Comparison of ENCODE assay signal across 16 cellular contexts in the genomic region with DNA sequence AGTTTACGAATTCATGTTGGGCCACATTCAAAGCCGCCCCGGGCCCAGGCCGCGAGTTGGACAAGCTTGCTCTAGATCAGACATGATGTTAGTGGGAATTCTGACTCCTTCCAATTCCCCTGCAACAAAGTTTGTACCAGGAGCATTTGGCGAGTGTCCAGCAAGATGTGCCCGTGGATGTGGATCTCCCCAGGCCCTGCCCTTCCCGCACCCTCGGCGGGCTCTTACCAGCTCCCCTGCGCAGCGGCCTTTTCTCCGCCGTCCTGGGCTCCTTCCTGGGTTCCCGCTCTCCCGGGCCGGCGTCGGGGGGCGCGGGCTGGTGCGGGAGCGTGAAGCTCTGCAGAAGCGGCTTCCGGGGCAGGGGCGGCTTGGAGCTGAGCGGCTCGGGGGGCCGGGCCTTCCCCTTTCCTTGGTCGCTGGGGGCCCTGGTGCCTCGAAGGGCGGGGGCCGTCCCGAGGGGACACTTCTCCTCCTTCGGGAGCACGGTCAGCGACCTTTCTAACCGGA.
A peak's percentile ranks its signal among the peaks of the same experiment; 100 is the strongest.
DNase-seq lines count a peak whose midpoint lies in the region; ATAC-seq and TF ChIP-seq lines count a peak whose summit lies in the region.
"Had no signal": no experiment of that assay in that cellular context is flagged by ENCODE, and none has a peak within 500 bp of the region (broad histone marks: within the 10 kb centered on the region; RNA-seq: fewer than 3 reads in every experiment).

No MANE protein-coding gene starts in this region.

- H3K4me1 Mint-ChIP-seq in neural progenitor cell = peaks cover 8% of the 10 kb centered on the region

- TF ChIP-seq POLR2A in GM18505 (IDR thresholded peaks at IDR 0.05; ENCODE audit: borderline replicate concordance, extremely low read depth, insufficient read depth, insufficient read length) = no peak

- peak overlapping the region; percentile 70 for H3K4me3 ChIP-seq in left ventricle myocardium inferior
- peak overlapping the region; percentile 40 to 61 for H3K4me3 ChIP-seq in right atrium auricular region
- H3K4me3 ChIP-seq in neural progenitor cell = no peak overlapping the region
- H3K4me3 ChIP-seq: mucosa of descending colon, PC-9 had no signal

- ATAC-seq in Right ventricle myocardium inferior (no peak), HG03457 (IDR thresholded peaks at IDR 0.05; ENCODE audit: unreplicated experiment) (no peak), GM18505 (IDR thresholded peaks at IDR 0.05; ENCODE audit: unreplicated experiment) (no peak)
- ATAC-seq: HCT116 had no signal

- peaks cover 18% of the 10 kb centered on the region for H3K27me3 Mint-ChIP-seq in neural progenitor cell (ENCODE audit: insufficient read depth, low read depth)

- H3K36me3 ChIP-seq in left ventricle myocardium inferior (no peaks in the 10 kb centered on the region), right atrium auricular region (no peaks in the 10 kb centered on the region), neural progenitor cell (no peaks in the 10 kb centered on the region)

- intact Hi-C loops in left ventricle myocardium inferior (cut with micrococcal nuclease) (no loop called here), Right ventricle myocardium inferior (cut with DNase I) (loop anchor here (2.0 to 5.0 kb wide), 3 partner anchors 49 to 89 kb away; a partner anchor contains a TSS)

- H3K9me3 ChIP-seq in left ventricle myocardium inferior (replicated peaks) (no peaks in the 10 kb centered on the region), right atrium auricular region (no peaks in the 10 kb centered on the region), neural progenitor cell (ENCODE audit: low read depth) (no peaks in the 10 kb centered on the region)
- H3K9me3 ChIP-seq: mucosa of descending colon had no signal

- TF ChIP-seq CTCF in left ventricle myocardium inferior (IDR thresholded peaks at IDR 0.05; ENCODE audit: borderline replicate concordance) = no peak
- no peak for TF ChIP-seq CTCF in right atrium auricular region (IDR thresholded peaks at IDR 0.05)
- TF ChIP-seq CTCF in neural progenitor cell (IDR thresholded peaks at IDR 0.05) = no peak

- H2AFZ ChIP-seq in neural progenitor cell (replicated peaks) = no peak overlapping the region
- H2AFZ ChIP-seq: PC-9 had no signal

- no peaks in the 10 kb centered on the region for H4K20me1 ChIP-seq in neural progenitor cell (ENCODE audit: low read depth)

- no peaks in the 10 kb centered on the region for H3F3A ChIP-seq in neural progenitor cell (ENCODE audit: low read depth)

- peaks cover 3% of the 10 kb centered on the region for H3K9me3 Mint-ChIP-seq in neural progenitor cell
- H3K9me3 Mint-ChIP-seq: effector memory CD8-positive, alpha-beta T cell had no signal

- peaks cover 2% of the 10 kb centered on the region for H3K36me3 Mint-ChIP-seq in neural progenitor cell

- H3K4me1 ChIP-seq in left ventricle myocardium inferior = peaks cover 70% of the 10 kb centered on the region
- peaks cover 0 to 40% of the 10 kb centered on the region in 2 donors for H3K4me1 ChIP-seq in right atrium auricular region
- H3K4me1 ChIP-seq in neural progenitor cell = no peaks in the 10 kb centered on the region

- no peak overlapping the region for H3K27ac Mint-ChIP-seq in neural progenitor cell
- H3K27ac Mint-ChIP-seq: brain had no signal

- H3K4me3 Mint-ChIP-seq in neural progenitor cell = peak overlapping the region; percentile 35
- H3K4me3 Mint-ChIP-seq: effector memory CD8-positive, alpha-beta T cell had no signal

- H3K27me3 ChIP-seq in left ventricle myocardium inferior (ENCODE audit: low read depth) (peaks cover 19% of the 10 kb centered on the region), right atrium auricular region (no peaks in the 10 kb centered on the region), neural progenitor cell (peaks cover 62% of the 10 kb centered on the region)

- no peak overlapping the region for H3K9ac ChIP-seq in neural progenitor cell

- H3K27ac ChIP-seq in left ventricle myocardium inferior (replicated peaks) (peak overlapping the region; percentile 95), right atrium auricular region (peak overlapping the region; percentile 89 to 91), neural progenitor cell (no peak overlapping the region)
- H3K27ac ChIP-seq: PC-9 had no signal

- H3K4me2 ChIP-seq in neural progenitor cell = no peak overlapping the region
- H3K4me2 ChIP-seq: PC-9 had no signal

- no peaks in the 10 kb centered on the region for H3K79me2 ChIP-seq in neural progenitor cell (ENCODE audit: low read depth)

- DNase-seq in left ventricle myocardium inferior (no peak), Right ventricle myocardium inferior (ENCODE audit: missing footprints) (no peak), right atrium auricular region (ENCODE audit: low spot score) (no peak), neural progenitor cell (ENCODE audit: low spot score) (no peak), GF-D8 (lab: John Stamatoyannopoulos, UW) (no peak)
- DNase-seq: KBM-7, NCI-H1436, NCI-H510A, nucleus accumbens, PC-9 had no signal
